4 cellular contexts compared by ENCODE assay signal in the genomic region with DNA sequence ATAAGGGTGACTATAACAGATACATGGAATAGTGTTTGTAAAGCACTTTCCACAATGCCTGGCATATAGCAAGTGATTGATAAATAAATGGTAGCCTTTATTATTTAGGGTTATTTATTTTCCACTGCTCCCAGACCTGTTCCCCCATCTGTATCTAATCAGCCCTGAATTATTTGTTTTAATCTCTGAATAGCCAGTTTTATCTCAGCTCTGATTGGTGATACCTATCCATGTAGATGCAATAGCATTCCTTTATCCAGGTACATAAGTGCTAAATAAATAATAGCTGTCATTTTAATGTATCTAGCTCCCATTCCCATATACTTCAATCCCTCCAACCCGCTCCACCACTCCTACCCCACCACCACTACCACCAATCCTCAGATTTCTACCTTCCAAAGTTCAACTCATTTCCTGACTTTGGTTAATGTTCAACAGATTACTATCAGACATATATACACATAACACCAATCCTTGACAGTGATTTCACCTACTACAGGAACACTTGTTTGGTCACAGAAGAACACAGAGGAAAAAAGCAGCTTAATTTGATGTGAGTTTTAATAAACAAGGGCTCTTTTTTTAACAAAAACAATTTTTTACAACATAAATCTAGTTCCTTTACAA.
TF ChIP-seq lines count a peak whose summit lies in the region.

No MANE protein-coding gene starts in this region.

TF ChIP-seq in A549, 52 proteins besides CTCF, POLR2A, EP300 and RAD21:
- TF ChIP-seq POLR2AphosphoS2 (conservative IDR thresholded peaks at IDR 0.05; ENCODE audit: low read length) (no peak), ZSCAN20 (CRISPR knock-in tag; IDR thresholded peaks at IDR 0.05) (no peak), NPAS2 (CRISPR knock-in tag; IDR thresholded peaks at IDR 0.05; ENCODE audit: borderline replicate concordance) (no peak), PHF8 (IDR thresholded peaks at IDR 0.05; ENCODE audit: borderline replicate concordance, low read depth) (no peak), RNF2 (IDR thresholded peaks at IDR 0.05; ENCODE audit: borderline replicate concordance, low read depth) (no peak), EHF (CRISPR knock-in tag; IDR thresholded peaks at IDR 0.05) (no peak), CHD2 (IDR thresholded peaks at IDR 0.05; ENCODE audit: low read length, partially characterized antibody) (no peak), CHD4 (IDR thresholded peaks at IDR 0.05; ENCODE audit: borderline replicate concordance) (no peak), TFCP2L1 (CRISPR knock-in tag; IDR thresholded peaks at IDR 0.05) (no peak)
- TF ChIP-seq, protein P1, sequence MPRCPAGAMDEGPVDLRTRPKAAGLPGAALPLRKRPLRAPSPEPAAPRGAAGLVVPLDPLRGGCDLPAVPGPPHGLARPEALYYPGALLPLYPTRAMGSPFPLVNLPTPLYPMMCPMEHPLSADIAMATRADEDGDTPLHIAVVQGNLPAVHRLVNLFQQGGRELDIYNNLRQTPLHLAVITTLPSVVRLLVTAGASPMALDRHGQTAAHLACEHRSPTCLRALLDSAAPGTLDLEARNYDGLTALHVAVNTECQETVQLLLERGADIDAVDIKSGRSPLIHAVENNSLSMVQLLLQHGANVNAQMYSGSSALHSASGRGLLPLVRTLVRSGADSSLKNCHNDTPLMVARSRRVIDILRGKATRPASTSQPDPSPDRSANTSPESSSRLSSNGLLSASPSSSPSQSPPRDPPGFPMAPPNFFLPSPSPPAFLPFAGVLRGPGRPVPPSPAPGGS (IDR thresholded peaks at IDR 0.05) = no peak

TF ChIP-seq in HEK293, 187 proteins besides CTCF, POLR2A, EP300 and RAD21:
- no peak for TF ChIP-seq ZNF585B (tag by site-specific recombination; IDR thresholded peaks at IDR 0.05)
- TF ChIP-seq GLIS1 (tag by site-specific recombination; IDR thresholded peaks at IDR 0.05) = no peak
- TF ChIP-seq ZNF654 (tag by site-specific recombination; IDR thresholded peaks at IDR 0.05; ENCODE audit: low read depth) = no peak
- TF ChIP-seq GFI1B (tag by site-specific recombination; IDR thresholded peaks at IDR 0.05) = 0 out of 2 replicates have a peak, but pooled peaks have one; percentile 31
- TF ChIP-seq ZNF768 (tag by site-specific recombination; IDR thresholded peaks at IDR 0.05) = no peak
- no peak for TF ChIP-seq ZBTB1 (tag by site-specific recombination; IDR thresholded peaks at IDR 0.05)
- no peak for TF ChIP-seq ZNF16 (tag by site-specific recombination; IDR thresholded peaks at IDR 0.05; ENCODE audit: low read depth)
- no peak for TF ChIP-seq ZNF155 (tag by site-specific recombination; IDR thresholded peaks at IDR 0.05)
- TF ChIP-seq, protein P2, sequence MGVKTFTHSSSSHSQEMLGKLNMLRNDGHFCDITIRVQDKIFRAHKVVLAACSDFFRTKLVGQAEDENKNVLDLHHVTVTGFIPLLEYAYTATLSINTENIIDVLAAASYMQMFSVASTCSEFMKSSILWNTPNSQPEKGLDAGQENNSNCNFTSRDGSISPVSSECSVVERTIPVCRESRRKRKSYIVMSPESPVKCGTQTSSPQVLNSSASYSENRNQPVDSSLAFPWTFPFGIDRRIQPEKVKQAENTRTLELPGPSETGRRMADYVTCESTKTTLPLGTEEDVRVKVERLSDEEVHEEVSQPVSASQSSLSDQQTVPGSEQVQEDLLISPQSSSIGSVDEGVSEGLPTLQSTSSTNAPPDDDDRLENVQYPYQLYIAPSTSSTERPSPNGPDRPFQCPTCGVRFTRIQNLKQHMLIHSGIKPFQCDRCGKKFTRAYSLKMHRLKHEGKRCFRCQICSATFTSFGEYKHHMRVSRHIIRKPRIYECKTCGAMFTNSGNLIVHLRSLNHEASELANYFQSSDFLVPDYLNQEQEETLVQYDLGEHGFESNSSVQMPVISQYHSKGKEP (tag by site-specific recombination; IDR thresholded peaks at IDR 0.05) = no peak

TF ChIP-seq in GM12878, 131 proteins besides CTCF, POLR2A, EP300 and RAD21:
- TF ChIP-seq FOXK2 (IDR thresholded peaks at IDR 0.05) = no peak
- TF ChIP-seq CREB1 (IDR thresholded peaks at IDR 0.05; ENCODE audit: low read depth) = no peak
- no peak for TF ChIP-seq NR2F1 (conservative IDR thresholded peaks at IDR 0.05)
- no peak for TF ChIP-seq HDGF (IDR thresholded peaks at IDR 0.05)
- TF ChIP-seq NR2C1 (IDR thresholded peaks at IDR 0.05) = no peak
- TF ChIP-seq IKZF1 (conservative IDR thresholded peaks at IDR 0.05) = no peak
- TF ChIP-seq ESRRA (IDR thresholded peaks at IDR 0.05; ENCODE audit: low read length) = no peak
- TF ChIP-seq, protein P3, sequence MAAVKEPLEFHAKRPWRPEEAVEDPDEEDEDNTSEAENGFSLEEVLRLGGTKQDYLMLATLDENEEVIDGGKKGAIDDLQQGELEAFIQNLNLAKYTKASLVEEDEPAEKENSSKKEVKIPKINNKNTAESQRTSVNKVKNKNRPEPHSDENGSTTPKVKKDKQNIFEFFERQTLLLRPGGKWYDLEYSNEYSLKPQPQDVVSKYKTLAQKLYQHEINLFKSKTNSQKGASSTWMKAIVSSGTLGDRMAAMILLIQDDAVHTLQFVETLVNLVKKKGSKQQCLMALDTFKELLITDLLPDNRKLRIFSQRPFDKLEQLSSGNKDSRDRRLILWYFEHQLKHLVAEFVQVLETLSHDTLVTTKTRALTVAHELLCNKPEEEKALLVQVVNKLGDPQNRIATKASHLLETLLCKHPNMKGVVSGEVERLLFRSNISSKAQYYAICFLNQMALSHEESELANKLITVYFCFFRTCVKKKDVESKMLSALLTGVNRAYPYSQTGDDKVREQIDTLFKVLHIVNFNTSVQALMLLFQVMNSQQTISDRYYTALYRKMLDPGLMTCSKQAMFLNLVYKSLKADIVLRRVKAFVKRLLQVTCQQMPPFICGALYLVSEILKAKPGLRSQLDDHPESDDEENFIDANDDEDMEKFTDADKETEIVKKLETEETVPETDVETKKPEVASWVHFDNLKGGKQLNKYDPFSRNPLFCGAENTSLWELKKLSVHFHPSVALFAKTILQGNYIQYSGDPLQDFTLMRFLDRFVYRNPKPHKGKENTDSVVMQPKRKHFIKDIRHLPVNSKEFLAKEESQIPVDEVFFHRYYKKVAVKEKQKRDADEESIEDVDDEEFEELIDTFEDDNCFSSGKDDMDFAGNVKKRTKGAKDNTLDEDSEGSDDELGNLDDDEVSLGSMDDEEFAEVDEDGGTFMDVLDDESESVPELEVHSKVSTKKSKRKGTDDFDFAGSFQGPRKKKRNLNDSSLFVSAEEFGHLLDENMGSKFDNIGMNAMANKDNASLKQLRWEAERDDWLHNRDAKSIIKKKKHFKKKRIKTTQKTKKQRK (IDR thresholded peaks at IDR 0.05; ENCODE audit: low read depth, low read length) = no peak
- TF ChIP-seq JUNB (IDR thresholded peaks at IDR 0.05) = no peak
- TF ChIP-seq EED (IDR thresholded peaks at IDR 0.05; ENCODE audit: low read depth) = no peak
- no peak for TF ChIP-seq ZNF274 (IDR thresholded peaks at IDR 0.05; ENCODE audit: insufficient read depth, insufficient read length)
- TF ChIP-seq, protein P4, sequence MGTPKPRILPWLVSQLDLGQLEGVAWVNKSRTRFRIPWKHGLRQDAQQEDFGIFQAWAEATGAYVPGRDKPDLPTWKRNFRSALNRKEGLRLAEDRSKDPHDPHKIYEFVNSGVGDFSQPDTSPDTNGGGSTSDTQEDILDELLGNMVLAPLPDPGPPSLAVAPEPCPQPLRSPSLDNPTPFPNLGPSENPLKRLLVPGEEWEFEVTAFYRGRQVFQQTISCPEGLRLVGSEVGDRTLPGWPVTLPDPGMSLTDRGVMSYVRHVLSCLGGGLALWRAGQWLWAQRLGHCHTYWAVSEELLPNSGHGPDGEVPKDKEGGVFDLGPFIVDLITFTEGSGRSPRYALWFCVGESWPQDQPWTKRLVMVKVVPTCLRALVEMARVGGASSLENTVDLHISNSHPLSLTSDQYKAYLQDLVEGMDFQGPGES (IDR thresholded peaks at IDR 0.05) = no peak
- TF ChIP-seq, protein P5, sequence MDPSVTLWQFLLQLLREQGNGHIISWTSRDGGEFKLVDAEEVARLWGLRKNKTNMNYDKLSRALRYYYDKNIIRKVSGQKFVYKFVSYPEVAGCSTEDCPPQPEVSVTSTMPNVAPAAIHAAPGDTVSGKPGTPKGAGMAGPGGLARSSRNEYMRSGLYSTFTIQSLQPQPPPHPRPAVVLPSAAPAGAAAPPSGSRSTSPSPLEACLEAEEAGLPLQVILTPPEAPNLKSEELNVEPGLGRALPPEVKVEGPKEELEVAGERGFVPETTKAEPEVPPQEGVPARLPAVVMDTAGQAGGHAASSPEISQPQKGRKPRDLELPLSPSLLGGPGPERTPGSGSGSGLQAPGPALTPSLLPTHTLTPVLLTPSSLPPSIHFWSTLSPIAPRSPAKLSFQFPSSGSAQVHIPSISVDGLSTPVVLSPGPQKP (IDR thresholded peaks at IDR 0.05; ENCODE audit: low read depth, low read length) = no peak
- TF ChIP-seq, protein P6, sequence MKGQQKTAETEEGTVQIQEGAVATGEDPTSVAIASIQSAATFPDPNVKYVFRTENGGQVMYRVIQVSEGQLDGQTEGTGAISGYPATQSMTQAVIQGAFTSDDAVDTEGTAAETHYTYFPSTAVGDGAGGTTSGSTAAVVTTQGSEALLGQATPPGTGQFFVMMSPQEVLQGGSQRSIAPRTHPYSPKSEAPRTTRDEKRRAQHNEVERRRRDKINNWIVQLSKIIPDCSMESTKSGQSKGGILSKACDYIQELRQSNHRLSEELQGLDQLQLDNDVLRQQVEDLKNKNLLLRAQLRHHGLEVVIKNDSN (IDR thresholded peaks at IDR 0.05; ENCODE audit: borderline replicate concordance, extremely low read length, insufficient read depth, low read depth, low read length) = no peak
- no peak for TF ChIP-seq HCFC1 (IDR thresholded peaks at IDR 0.05; ENCODE audit: low read length)
- TF ChIP-seq NR2C2 (IDR thresholded peaks at IDR 0.05; ENCODE audit: borderline replicate concordance, control insufficient read depth, insufficient read length, low read depth) = no peak

TF ChIP-seq in liver, 16 proteins besides CTCF, POLR2A, EP300 and RAD21:
- TF ChIP-seq HNF4G (IDR thresholded peaks at IDR 0.05) = peak; percentile 36
- TF ChIP-seq, protein P7, sequence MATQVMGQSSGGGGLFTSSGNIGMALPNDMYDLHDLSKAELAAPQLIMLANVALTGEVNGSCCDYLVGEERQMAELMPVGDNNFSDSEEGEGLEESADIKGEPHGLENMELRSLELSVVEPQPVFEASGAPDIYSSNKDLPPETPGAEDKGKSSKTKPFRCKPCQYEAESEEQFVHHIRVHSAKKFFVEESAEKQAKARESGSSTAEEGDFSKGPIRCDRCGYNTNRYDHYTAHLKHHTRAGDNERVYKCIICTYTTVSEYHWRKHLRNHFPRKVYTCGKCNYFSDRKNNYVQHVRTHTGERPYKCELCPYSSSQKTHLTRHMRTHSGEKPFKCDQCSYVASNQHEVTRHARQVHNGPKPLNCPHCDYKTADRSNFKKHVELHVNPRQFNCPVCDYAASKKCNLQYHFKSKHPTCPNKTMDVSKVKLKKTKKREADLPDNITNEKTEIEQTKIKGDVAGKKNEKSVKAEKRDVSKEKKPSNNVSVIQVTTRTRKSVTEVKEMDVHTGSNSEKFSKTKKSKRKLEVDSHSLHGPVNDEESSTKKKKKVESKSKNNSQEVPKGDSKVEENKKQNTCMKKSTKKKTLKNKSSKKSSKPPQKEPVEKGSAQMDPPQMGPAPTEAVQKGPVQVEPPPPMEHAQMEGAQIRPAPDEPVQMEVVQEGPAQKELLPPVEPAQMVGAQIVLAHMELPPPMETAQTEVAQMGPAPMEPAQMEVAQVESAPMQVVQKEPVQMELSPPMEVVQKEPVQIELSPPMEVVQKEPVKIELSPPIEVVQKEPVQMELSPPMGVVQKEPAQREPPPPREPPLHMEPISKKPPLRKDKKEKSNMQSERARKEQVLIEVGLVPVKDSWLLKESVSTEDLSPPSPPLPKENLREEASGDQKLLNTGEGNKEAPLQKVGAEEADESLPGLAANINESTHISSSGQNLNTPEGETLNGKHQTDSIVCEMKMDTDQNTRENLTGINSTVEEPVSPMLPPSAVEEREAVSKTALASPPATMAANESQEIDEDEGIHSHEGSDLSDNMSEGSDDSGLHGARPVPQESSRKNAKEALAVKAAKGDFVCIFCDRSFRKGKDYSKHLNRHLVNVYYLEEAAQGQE (IDR thresholded peaks at IDR 0.05) = peak; percentile 58
- TF ChIP-seq NR2F2 (IDR thresholded peaks at IDR 0.05) = no peak
- TF ChIP-seq JUND (IDR thresholded peaks at IDR 0.05) = peak; percentile 43 to 63
- TF ChIP-seq, protein P8, sequence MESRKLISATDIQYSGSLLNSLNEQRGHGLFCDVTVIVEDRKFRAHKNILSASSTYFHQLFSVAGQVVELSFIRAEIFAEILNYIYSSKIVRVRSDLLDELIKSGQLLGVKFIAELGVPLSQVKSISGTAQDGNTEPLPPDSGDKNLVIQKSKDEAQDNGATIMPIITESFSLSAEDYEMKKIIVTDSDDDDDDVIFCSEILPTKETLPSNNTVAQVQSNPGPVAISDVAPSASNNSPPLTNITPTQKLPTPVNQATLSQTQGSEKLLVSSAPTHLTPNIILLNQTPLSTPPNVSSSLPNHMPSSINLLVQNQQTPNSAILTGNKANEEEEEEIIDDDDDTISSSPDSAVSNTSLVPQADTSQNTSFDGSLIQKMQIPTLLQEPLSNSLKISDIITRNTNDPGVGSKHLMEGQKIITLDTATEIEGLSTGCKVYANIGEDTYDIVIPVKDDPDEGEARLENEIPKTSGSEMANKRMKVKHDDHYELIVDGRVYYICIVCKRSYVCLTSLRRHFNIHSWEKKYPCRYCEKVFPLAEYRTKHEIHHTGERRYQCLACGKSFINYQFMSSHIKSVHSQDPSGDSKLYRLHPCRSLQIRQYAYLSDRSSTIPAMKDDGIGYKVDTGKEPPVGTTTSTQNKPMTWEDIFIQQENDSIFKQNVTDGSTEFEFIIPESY (IDR thresholded peaks at IDR 0.05) = no peak
- TF ChIP-seq, protein P9, sequence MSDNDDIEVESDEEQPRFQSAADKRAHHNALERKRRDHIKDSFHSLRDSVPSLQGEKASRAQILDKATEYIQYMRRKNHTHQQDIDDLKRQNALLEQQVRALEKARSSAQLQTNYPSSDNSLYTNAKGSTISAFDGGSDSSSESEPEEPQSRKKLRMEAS (IDR thresholded peaks at IDR 0.05) = no peak
- TF ChIP-seq HNF4A (conservative IDR thresholded peaks at IDR 0.05) = peak; percentile 85 to 90
- TF ChIP-seq TAF1 (conservative IDR thresholded peaks at IDR 0.05) = peak; percentile 89
- peak in 1 of 2 donors; percentile 16 for TF ChIP-seq GABPA (IDR thresholded peaks at IDR 0.05 in 1 of 2, conservative IDR thresholded peaks at IDR 0.05 in 1 of 2)
- peak; percentile 65 for TF ChIP-seq YY1 (IDR thresholded peaks at IDR 0.05)
- TF ChIP-seq, protein P10, sequence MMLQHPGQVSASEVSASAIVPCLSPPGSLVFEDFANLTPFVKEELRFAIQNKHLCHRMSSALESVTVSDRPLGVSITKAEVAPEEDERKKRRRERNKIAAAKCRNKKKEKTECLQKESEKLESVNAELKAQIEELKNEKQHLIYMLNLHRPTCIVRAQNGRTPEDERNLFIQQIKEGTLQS (IDR thresholded peaks at IDR 0.05) = peak; percentile 37
- peak; percentile 16 to 57 for TF ChIP-seq RXRA (IDR thresholded peaks at IDR 0.05)
- peak; percentile 83 for TF ChIP-seq SP1 (IDR thresholded peaks at IDR 0.05)
